ENCODE assay signal across 18 cellular contexts in genomic region chr7:47008461-47008860, GRCh38.
DNase-seq lines count a peak whose midpoint lies in the region; TF ChIP-seq lines count a peak whose summit lies in the region.
"Had no signal": no experiment of that assay in that cellular context is flagged by ENCODE, and none has a peak within 500 bp of the region (broad histone marks: within the 10 kb centered on the region; RNA-seq: fewer than 3 reads in every experiment).

No MANE protein-coding gene starts in this region.

- no peak overlapping the region for H3K27ac ChIP-seq in trophoblast cell (ENCODE audit: low read depth, low read length)
- H3K27ac ChIP-seq: BLaER1 had no signal

- H4K8ac ChIP-seq in trophoblast cell (ENCODE audit: low read depth, low read length): no peak overlapping the region

- H2AFZ ChIP-seq in trophoblast cell (ENCODE audit: insufficient read depth, low read length, poor library complexity): no peak overlapping the region

- no peaks in the 10 kb centered on the region for H3K27me3 ChIP-seq in trophoblast cell (ENCODE audit: insufficient read depth, low read length)
- H3K27me3 ChIP-seq: BLaER1 had no signal

- H3K18ac ChIP-seq in trophoblast cell (ENCODE audit: low read length): no peak overlapping the region

- no peaks in the 10 kb centered on the region for H3K79me1 ChIP-seq in trophoblast cell (ENCODE audit: low read length)

- no peaks in the 10 kb centered on the region for H3K36me3 ChIP-seq in trophoblast cell (ENCODE audit: control insufficient read depth in 1 of 2, insufficient read depth in 2 of 2, low read length in 2 of 2)
- H3K36me3 ChIP-seq: BLaER1 had no signal

- TF ChIP-seq CTCF in fibroblast of mammary gland (conservative IDR thresholded peaks at IDR 0.05; ENCODE audit: control insufficient read depth, insufficient read depth, low read depth, low read length): no peak

- peak; percentile 28 for DNase-seq in GM04504 (ENCODE audit: low read depth)
- DNase-seq in RPMI7951 (ENCODE audit: low read depth): peak; percentile 8
- peak; percentile 52 for DNase-seq in fibroblast of mammary gland (ENCODE audit: low read depth)
- no peak for DNase-seq in HuH-7.5 (ENCODE audit: low spot score)
- DNase-seq in trophoblast cell: no peak
- no peak for DNase-seq in UCSD-AML1 (lab: John Stamatoyannopoulos, UW; ENCODE audit: unreplicated experiment)
- no peak for DNase-seq in stimulated activated CD4-positive, alpha-beta T cell treated with anti-CD3 and anti-CD28 coated beads, Interleukin-4, amount 100 ng/mL, for 4 hours
- DNase-seq: CD8-positive, alpha-beta memory T cell; DMS79 treated with DMSO at 0.1 percent for 48 hours; GF-D8; H7; Kasumi-1; NCI-H1930; NCI-H446; NK-92 treated with Interleukin-12 subunit alpha and Interleukin-12 subunit beta, amount 100 ng/mL, for 24 hours; RPMI8226; SIG-M5 had no signal

- H3K4me1 ChIP-seq in trophoblast cell (ENCODE audit: control insufficient read depth in 1 of 2, insufficient read depth in 2 of 2, low read length in 2 of 2): no peaks in the 10 kb centered on the region
- H3K4me1 ChIP-seq: BLaER1 had no signal

- H2AK5ac ChIP-seq in trophoblast cell (ENCODE audit: low read length): no peak overlapping the region

- H3K4me2 ChIP-seq in trophoblast cell (ENCODE audit: low read length): no peak overlapping the region
- H3K4me2 ChIP-seq: BLaER1 had no signal

- no peak overlapping the region for H3K23ac ChIP-seq in trophoblast cell (ENCODE audit: low read length)

- no peak overlapping the region for H3K4ac ChIP-seq in trophoblast cell (ENCODE audit: low read depth, low read length)

- H3K79me2 ChIP-seq in trophoblast cell (ENCODE audit: control insufficient read depth, insufficient read depth, low read length, poor library complexity): no peaks in the 10 kb centered on the region

- no peak overlapping the region for H2BK120ac ChIP-seq in trophoblast cell (ENCODE audit: insufficient read depth, low read length, poor library complexity)

- no peak overlapping the region for H4K91ac ChIP-seq in trophoblast cell (ENCODE audit: low read depth, low read length)

- no peak overlapping the region for H3K14ac ChIP-seq in trophoblast cell (ENCODE audit: low read length)

- H3K9me3 ChIP-seq in trophoblast cell (ENCODE audit: insufficient read depth, low read depth, low read length): no peaks in the 10 kb centered on the region
- H3K9me3 ChIP-seq: BLaER1 had no signal

- no peak overlapping the region for H3K9ac ChIP-seq in trophoblast cell (ENCODE audit: low read length)
- H3K9ac ChIP-seq: BLaER1 had no signal

- no peak overlapping the region for H2BK12ac ChIP-seq in trophoblast cell (ENCODE audit: low read length)

- H2BK5ac ChIP-seq in trophoblast cell (ENCODE audit: low read depth, low read length, poor library complexity): no peak overlapping the region

- H4K12ac ChIP-seq in trophoblast cell (ENCODE audit: low read depth, low read length): no peak overlapping the region

- no peak overlapping the region for H3K4me3 ChIP-seq in fibroblast of mammary gland (ENCODE audit: control insufficient read depth, low read depth, low read length)
- H3K4me3 ChIP-seq in trophoblast cell (ENCODE audit: low read depth, low read length): no peak overlapping the region
- H3K4me3 ChIP-seq: BLaER1 had no signal

- WGBS in trophoblast cell (ENCODE audit: extremely low coverage, insufficient coverage, insufficient read length): no CpG with 5 or more reads among the region's 1 CpG

Comparison
In these comparisons a context has a peak if more than half of its experiments do, and no peak if none do; other contexts are left out.
1. DNase-seq: peak in GM04504 (single experiment), RPMI7951 (single experiment) and fibroblast of mammary gland (single experiment); none in HuH-7.5 (single experiment), trophoblast cell (0 of 2), UCSD-AML1 (single experiment) and stimulated activated CD4-positive, alpha-beta T cell treated with anti-CD3 and anti-CD28 coated beads, Interleukin-4, amount 100 ng/mL, for 4 hours (0 of 2).